2 cellular contexts compared by ENCODE assay signal in genomic region chr3:194556086-194557056, GRCh38.
TF ChIP-seq lines count a peak whose summit lies in the region.

No MANE protein-coding gene starts in this region.

TF ChIP-seq in SK-N-SH, 30 proteins besides CTCF, POLR2A, EP300 and RAD21 (continued from another document):
- no peak for TF ChIP-seq SIN3A (IDR thresholded peaks at IDR 0.05; ENCODE audit: borderline replicate concordance, low read depth, low read length)
- no peak for TF ChIP-seq FOXJ3 (CRISPR knock-in tag; IDR thresholded peaks at IDR 0.05)

TF ChIP-seq in endothelial cell of umbilical vein, 7 proteins besides CTCF, POLR2A, EP300 and RAD21 (continued from another document):
- no peak for TF ChIP-seq FOS (IDR thresholded peaks at IDR 0.05; ENCODE audit: borderline replicate concordance, insufficient read depth, low read length)
